Comparison of ENCODE assay signal across 8 cellular contexts in the genomic region with DNA sequence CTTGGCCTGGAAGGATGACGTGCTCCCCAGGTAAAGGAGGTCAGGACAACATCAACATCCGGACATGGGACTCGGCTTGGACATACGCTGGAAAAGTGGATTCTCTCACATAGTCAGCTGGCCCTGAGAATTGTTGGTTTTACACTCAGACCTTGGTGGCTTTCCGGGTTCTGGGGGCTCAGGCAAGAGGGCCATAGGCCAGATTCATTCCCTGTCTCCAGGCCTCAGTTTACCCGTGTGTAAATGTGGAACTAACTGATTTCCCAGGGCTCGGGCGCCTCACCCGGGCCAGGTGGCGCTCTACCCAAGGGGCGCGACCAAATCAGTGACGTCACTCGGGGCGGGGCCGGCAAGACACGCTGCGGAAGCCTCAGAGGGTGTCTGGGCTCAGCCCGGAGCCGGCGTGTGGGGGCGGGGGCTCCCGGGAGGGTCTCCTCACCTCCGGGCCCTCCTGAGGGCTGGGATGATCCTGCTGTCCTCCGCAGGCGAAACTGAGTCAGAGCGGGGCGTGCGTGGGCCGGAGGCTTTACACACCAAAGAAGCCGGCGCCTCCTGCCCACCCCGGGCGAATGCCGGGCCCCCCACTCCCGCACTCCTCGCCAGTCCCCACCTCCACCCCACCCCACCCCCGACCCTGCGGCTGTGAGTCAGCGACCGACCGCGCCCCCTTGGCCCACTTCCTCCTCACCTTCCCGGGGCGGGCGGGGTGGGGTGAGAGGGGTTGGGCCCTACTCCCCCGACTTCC. TPM values are rescaled to one million over a fixed set of nuclear protein-coding genes. Genes with fewer than 3 reads are reported as not detected.
DNase-seq lines count a peak whose midpoint lies in the region; ATAC-seq and TF ChIP-seq lines count a peak whose summit lies in the region.

No MANE protein-coding gene starts in this region.

- H2AFZ ChIP-seq in neuron (ENCODE audit: low read depth, low read length) = peak overlapping the region; percentile 89

- no peaks in the 10 kb centered on the region; the same call in 1 of the 2 replicates for H3K36me3 ChIP-seq in HAP-1 (replicated peaks)
- no peaks in the 10 kb centered on the region for H3K36me3 ChIP-seq in neuron (ENCODE audit: insufficient read depth, low read length)

- peak; percentile 80 for ATAC-seq in foreskin keratinocyte

- DNase-seq in GDM1 (lab: John Stamatoyannopoulos, UW) (peak; percentile 85), HAP-1 (ENCODE audit: low spot score in 2 of 2) (peak; percentile 74 to 99), M059J (ENCODE audit: low read depth) (peak; percentile 93), activated gamma-delta T cell (lab: John Stamatoyannopoulos, UW) (peak; percentile 92), foreskin keratinocyte (peak; percentile 86 to 93), stromal cell of bone marrow (ENCODE audit: low read depth) (peak; percentile 65)

- TF ChIP-seq CTCF in foreskin keratinocyte (conservative IDR thresholded peaks at IDR 0.05) = peak; percentile 84

- TF ChIP-seq POLR2A in Raji (IDR thresholded peaks at IDR 0.05; ENCODE audit: insufficient read depth, low read depth, low read length) = peak; percentile 85

- H3K27me3 ChIP-seq in HAP-1 (ENCODE audit: low read depth) = no peaks in the 10 kb centered on the region
- H3K27me3 ChIP-seq in foreskin keratinocyte = no peaks in the 10 kb centered on the region
- H3K27me3 ChIP-seq in neuron (ENCODE audit: insufficient read depth, low read length) = peaks cover 9% of the 10 kb centered on the region

- H3K9me3 ChIP-seq in HAP-1 (no peaks in the 10 kb centered on the region; the same call in 1 of the 2 replicates), neuron (ENCODE audit: low read length) (no peaks in the 10 kb centered on the region)

- H3K4me1 ChIP-seq in HAP-1 (peaks cover 13% of the 10 kb centered on the region), foreskin keratinocyte (no peaks in the 10 kb centered on the region), neuron (ENCODE audit: insufficient read depth, low read length) (peaks cover 15% of the 10 kb centered on the region)

- H3K4me3 ChIP-seq in HAP-1 (peak overlapping the region; percentile 94), neuron (ENCODE audit: low read length) (peak overlapping the region; percentile 72)

- in situ Hi-C loops in HAP-1 (cut with MboI; ENCODE audit: low sequenced_read_pairs) = no loop called here

- peak overlapping the region; percentile 85 for H3K27ac ChIP-seq in foreskin keratinocyte

RNA-seq across cellular contexts. Expression of a gene that starts 0.9 kb away (rescaled TPM):
- 91.6 and 97.7 TPM in 2 replicates for total RNA-seq in M059J (2014; rRNA removed; shearing (Covaris generic))
- total RNA-seq in foreskin keratinocyte = 168 and 176 TPM in 2 replicates
- 157 and 161 TPM in 2 replicates for polyA plus RNA-seq in foreskin keratinocyte

RNA-seq across cellular contexts. Expression of a gene that starts 8.2 kb away (rescaled TPM):
- 0.64 TPM in 1 of 2 replicates, not detected in the other for total RNA-seq in M059J (2014; rRNA removed; shearing (Covaris generic))
- total RNA-seq in foreskin keratinocyte = 2.0 and 2.1 TPM in 2 replicates
- 3.4 and 3.7 TPM in 2 replicates for polyA plus RNA-seq in foreskin keratinocyte

RNA-seq across cellular contexts. Expression of a gene that starts 9.6 kb away (rescaled TPM):
- 3.5 and 4.2 TPM in 2 replicates for total RNA-seq in M059J (2014; rRNA removed; shearing (Covaris generic))
- 11.7 and 12.0 TPM in 2 replicates for total RNA-seq in foreskin keratinocyte
- 16.6 and 17.7 TPM in 2 replicates for polyA plus RNA-seq in foreskin keratinocyte

RNA-seq across cellular contexts. Expression of a gene that starts 38.6 kb away (rescaled TPM):
- total RNA-seq in M059J (2014; rRNA removed; shearing (Covaris generic)) = 4.3 and 5.5 TPM in 2 replicates
- 1.7 and 2.7 TPM in 2 replicates for total RNA-seq in foreskin keratinocyte
- 0.68 and 1.0 TPM in 2 replicates for polyA plus RNA-seq in foreskin keratinocyte

Comparison
In these comparisons a context has a peak if more than half of its experiments do, and no peak if none do; other contexts are left out.
1. Peak in every context shown above with its lines: DNase-seq, ATAC-seq, H3K4me3 ChIP-seq and H3K27ac ChIP-seq.